In the genomic region with DNA sequence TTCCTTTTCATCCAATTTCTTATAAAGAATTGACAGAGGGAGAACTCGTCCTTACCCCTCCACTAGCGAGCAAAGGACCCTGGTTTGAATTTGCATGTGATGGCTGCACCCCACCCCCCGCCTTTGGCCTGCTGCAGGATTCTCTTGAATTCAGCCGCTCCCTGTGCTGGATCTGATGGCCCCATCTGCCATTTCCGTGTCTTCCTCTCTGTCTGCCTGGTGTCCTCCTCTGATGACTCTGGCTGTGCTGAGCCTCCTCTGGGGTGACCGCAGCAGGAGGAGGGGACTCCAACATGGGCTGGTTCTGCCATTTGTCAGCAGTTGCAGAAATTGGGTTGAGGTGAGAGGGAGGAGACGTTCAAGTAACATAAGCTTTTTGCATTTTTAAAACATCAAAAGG, we compare ENCODE assay signal across 1 cellular context.
TF ChIP-seq lines count a peak whose summit lies in the region.

No MANE protein-coding gene starts in this region.

TF ChIP-seq in H1, 55 proteins besides CTCF, POLR2A, EP300 and RAD21:
- TF ChIP-seq CEBPB (IDR thresholded peaks at IDR 0.05; ENCODE audit: low read depth, low read length) (no peak), NANOG (IDR thresholded peaks at IDR 0.05; ENCODE audit: insufficient read depth, low read depth, low read length, poor library complexity, severe bottlenecking) (no peak), TAF1 (IDR thresholded peaks at IDR 0.05; ENCODE audit: low read depth, low read length) (no peak), EGR1 (IDR thresholded peaks at IDR 0.05; ENCODE audit: borderline replicate concordance, low read depth, low read length) (no peak), SP2 (IDR thresholded peaks at IDR 0.05; ENCODE audit: low read length) (no peak), JUND (IDR thresholded peaks at IDR 0.05; ENCODE audit: low read length) (no peak), PHF8 (conservative IDR thresholded peaks at IDR 0.05; ENCODE audit: low read depth, low read length) (no peak), TEAD4 (IDR thresholded peaks at IDR 0.05; ENCODE audit: low read depth, low read length) (no peak), TBP (IDR thresholded peaks at IDR 0.05; ENCODE audit: low read depth, low read length) (no peak), SP1 (IDR thresholded peaks at IDR 0.05; ENCODE audit: low read depth, low read length) (no peak), HDAC2 (IDR thresholded peaks at IDR 0.05; ENCODE audit: borderline replicate concordance in 1 of 2, low read depth in 2 of 2, low read length in 2 of 2) (no peak), SUZ12 (IDR thresholded peaks at IDR 0.05; ENCODE audit: low read length) (no peak), JUN (IDR thresholded peaks at IDR 0.05; ENCODE audit: low read depth, low read length) (no peak), SRF (IDR thresholded peaks at IDR 0.05; ENCODE audit: low read depth, low read length) (no peak), RBBP5 (IDR thresholded peaks at IDR 0.05; ENCODE audit: borderline replicate concordance, low read depth, low read length) (no peak), SP4 (IDR thresholded peaks at IDR 0.05; ENCODE audit: low read length) (no peak), FOSL1 (IDR thresholded peaks at IDR 0.05; ENCODE audit: insufficient read depth, low read depth, low read length) (no peak)
- TF ChIP-seq, protein P1, sequence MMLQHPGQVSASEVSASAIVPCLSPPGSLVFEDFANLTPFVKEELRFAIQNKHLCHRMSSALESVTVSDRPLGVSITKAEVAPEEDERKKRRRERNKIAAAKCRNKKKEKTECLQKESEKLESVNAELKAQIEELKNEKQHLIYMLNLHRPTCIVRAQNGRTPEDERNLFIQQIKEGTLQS (IDR thresholded peaks at IDR 0.05; ENCODE audit: insufficient read depth, low read depth, low read length), result no peak
- TF ChIP-seq, protein P2, sequence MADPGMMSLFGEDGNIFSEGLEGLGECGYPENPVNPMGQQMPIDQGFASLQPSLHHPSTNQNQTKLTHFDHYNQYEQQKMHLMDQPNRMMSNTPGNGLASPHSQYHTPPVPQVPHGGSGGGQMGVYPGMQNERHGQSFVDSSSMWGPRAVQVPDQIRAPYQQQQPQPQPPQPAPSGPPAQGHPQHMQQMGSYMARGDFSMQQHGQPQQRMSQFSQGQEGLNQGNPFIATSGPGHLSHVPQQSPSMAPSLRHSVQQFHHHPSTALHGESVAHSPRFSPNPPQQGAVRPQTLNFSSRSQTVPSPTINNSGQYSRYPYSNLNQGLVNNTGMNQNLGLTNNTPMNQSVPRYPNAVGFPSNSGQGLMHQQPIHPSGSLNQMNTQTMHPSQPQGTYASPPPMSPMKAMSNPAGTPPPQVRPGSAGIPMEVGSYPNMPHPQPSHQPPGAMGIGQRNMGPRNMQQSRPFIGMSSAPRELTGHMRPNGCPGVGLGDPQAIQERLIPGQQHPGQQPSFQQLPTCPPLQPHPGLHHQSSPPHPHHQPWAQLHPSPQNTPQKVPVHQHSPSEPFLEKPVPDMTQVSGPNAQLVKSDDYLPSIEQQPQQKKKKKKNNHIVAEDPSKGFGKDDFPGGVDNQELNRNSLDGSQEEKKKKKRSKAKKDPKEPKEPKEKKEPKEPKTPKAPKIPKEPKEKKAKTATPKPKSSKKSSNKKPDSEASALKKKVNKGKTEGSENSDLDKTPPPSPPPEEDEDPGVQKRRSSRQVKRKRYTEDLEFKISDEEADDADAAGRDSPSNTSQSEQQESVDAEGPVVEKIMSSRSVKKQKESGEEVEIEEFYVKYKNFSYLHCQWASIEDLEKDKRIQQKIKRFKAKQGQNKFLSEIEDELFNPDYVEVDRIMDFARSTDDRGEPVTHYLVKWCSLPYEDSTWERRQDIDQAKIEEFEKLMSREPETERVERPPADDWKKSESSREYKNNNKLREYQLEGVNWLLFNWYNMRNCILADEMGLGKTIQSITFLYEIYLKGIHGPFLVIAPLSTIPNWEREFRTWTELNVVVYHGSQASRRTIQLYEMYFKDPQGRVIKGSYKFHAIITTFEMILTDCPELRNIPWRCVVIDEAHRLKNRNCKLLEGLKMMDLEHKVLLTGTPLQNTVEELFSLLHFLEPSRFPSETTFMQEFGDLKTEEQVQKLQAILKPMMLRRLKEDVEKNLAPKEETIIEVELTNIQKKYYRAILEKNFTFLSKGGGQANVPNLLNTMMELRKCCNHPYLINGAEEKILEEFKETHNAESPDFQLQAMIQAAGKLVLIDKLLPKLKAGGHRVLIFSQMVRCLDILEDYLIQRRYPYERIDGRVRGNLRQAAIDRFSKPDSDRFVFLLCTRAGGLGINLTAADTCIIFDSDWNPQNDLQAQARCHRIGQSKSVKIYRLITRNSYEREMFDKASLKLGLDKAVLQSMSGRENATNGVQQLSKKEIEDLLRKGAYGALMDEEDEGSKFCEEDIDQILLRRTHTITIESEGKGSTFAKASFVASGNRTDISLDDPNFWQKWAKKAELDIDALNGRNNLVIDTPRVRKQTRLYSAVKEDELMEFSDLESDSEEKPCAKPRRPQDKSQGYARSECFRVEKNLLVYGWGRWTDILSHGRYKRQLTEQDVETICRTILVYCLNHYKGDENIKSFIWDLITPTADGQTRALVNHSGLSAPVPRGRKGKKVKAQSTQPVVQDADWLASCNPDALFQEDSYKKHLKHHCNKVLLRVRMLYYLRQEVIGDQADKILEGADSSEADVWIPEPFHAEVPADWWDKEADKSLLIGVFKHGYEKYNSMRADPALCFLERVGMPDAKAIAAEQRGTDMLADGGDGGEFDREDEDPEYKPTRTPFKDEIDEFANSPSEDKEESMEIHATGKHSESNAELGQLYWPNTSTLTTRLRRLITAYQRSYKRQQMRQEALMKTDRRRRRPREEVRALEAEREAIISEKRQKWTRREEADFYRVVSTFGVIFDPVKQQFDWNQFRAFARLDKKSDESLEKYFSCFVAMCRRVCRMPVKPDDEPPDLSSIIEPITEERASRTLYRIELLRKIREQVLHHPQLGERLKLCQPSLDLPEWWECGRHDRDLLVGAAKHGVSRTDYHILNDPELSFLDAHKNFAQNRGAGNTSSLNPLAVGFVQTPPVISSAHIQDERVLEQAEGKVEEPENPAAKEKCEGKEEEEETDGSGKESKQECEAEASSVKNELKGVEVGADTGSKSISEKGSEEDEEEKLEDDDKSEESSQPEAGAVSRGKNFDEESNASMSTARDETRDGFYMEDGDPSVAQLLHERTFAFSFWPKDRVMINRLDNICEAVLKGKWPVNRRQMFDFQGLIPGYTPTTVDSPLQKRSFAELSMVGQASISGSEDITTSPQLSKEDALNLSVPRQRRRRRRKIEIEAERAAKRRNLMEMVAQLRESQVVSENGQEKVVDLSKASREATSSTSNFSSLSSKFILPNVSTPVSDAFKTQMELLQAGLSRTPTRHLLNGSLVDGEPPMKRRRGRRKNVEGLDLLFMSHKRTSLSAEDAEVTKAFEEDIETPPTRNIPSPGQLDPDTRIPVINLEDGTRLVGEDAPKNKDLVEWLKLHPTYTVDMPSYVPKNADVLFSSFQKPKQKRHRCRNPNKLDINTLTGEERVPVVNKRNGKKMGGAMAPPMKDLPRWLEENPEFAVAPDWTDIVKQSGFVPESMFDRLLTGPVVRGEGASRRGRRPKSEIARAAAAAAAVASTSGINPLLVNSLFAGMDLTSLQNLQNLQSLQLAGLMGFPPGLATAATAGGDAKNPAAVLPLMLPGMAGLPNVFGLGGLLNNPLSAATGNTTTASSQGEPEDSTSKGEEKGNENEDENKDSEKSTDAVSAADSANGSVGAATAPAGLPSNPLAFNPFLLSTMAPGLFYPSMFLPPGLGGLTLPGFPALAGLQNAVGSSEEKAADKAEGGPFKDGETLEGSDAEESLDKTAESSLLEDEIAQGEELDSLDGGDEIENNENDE (IDR thresholded peaks at IDR 0.05; ENCODE audit: insufficient replicate concordance, low read length), result no peak
- TF ChIP-seq, protein P3, sequence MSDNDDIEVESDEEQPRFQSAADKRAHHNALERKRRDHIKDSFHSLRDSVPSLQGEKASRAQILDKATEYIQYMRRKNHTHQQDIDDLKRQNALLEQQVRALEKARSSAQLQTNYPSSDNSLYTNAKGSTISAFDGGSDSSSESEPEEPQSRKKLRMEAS (IDR thresholded peaks at IDR 0.05), result no peak
